9 cellular contexts compared by ENCODE assay signal in the genomic region with DNA sequence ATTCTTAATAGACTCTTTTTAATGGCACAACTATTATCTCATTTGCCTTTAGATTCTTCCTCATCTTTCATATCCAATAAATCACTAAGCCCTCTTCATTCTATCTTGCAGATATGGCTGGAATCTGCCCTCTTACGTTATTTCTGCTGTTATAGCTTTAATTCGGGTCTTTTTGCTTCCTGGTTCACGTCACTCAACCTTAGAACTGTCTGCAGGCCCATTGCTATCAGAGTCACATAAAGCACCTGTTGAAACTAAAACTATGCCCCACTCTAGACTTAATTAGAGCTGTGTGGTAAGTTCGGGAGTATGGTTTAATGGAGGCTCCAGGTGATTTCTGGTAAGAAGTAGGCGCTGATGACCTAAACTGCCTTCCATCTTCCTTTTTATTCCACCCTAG. TPM values are rescaled to one million over a fixed set of nuclear protein-coding genes. Genes with fewer than 3 reads are reported as not detected.
DNase-seq lines count a peak whose midpoint lies in the region; ATAC-seq and TF ChIP-seq lines count a peak whose summit lies in the region.
"Had no signal": no experiment of that assay in that cellular context is flagged by ENCODE, and none has a peak within 500 bp of the region (broad histone marks: within the 10 kb centered on the region; RNA-seq: fewer than 3 reads in every experiment).

No MANE protein-coding gene starts in this region.

- TF ChIP-seq CTCF in LNCaP clone FGC (IDR thresholded peaks at IDR 0.05; ENCODE audit: control insufficient read depth, extremely low read depth, insufficient read depth) (no peak), colonic mucosa (IDR thresholded peaks at IDR 0.05) (no peak), neural cell (IDR thresholded peaks at IDR 0.05; ENCODE audit: poor library complexity, severe bottlenecking) (no peak)

- peak; percentile 49 for DNase-seq in Caki2 (ENCODE audit: low read depth)
- no peak for DNase-seq in LNCaP clone FGC (ENCODE audit: low read depth)
- DNase-seq in colonic mucosa: no peak
- DNase-seq in posterior vena cava (ENCODE audit: low spot score): no peak
- DNase-seq in AG08395 (ENCODE audit: low spot score): no peak
- DNase-seq: stimulated activated CD4-positive, alpha-beta T cell treated with anti-CD3 and anti-CD28 coated beads, Interleukin-12 subunit alpha, Interleukin-12 subunit beta, amount 100 ng/mL, for 4 hours had no signal

- no peaks in the 10 kb centered on the region for H3K9me3 ChIP-seq in colonic mucosa
- no peaks in the 10 kb centered on the region for H3K9me3 ChIP-seq in neural cell (ENCODE audit: low read length)

- H2AFZ ChIP-seq in neural cell (ENCODE audit: low read depth, low read length): peak overlapping the region; percentile 91

- no peaks in the 10 kb centered on the region for H3K36me3 ChIP-seq in colonic mucosa
- H3K36me3 ChIP-seq in neural cell (ENCODE audit: insufficient read depth, low read length): no peaks in the 10 kb centered on the region

- peaks cover 4% of the 10 kb centered on the region for H3K4me1 ChIP-seq in colonic mucosa

- no peaks in the 10 kb centered on the region for H3F3A ChIP-seq in neural cell (ENCODE audit: insufficient read depth, low read length, poor library complexity, severe bottlenecking)

- peaks cover 31% of the 10 kb centered on the region for H3K79me2 ChIP-seq in neural cell (replicated peaks; ENCODE audit: insufficient read depth, low read length)

- H3K9me2 ChIP-seq in neural cell (ENCODE audit: insufficient read depth, low read length): no peaks in the 10 kb centered on the region

- peak overlapping the region; percentile 78 for H3K4me3 ChIP-seq in LNCaP clone FGC (ENCODE audit: low read depth, low read length)
- H3K4me3 ChIP-seq in colonic mucosa: peak overlapping the region; percentile 92
- H3K4me3 ChIP-seq in neural cell (ENCODE audit: low read length): peak overlapping the region; percentile 87

- H3K9ac ChIP-seq in colonic mucosa (ENCODE audit: low read depth in 2 of 2, low read length in 2 of 2): peak overlapping the region in 1 of 2 donors; percentile 77
- H3K9ac ChIP-seq in neural cell (ENCODE audit: low read length): peak overlapping the region; percentile 80

- peak overlapping the region; percentile 62 for H3K4me2 ChIP-seq in neural cell (ENCODE audit: low read length)

- peak overlapping the region; percentile 68 for H3K27ac ChIP-seq in colonic mucosa
- no peak overlapping the region for H3K27ac ChIP-seq in neural cell (ENCODE audit: low read length)

- no peaks in the 10 kb centered on the region for H4K20me1 ChIP-seq in neural cell (ENCODE audit: insufficient read depth)

- H3K27me3 ChIP-seq in colonic mucosa (no peaks in the 10 kb centered on the region), neural cell (ENCODE audit: insufficient read depth, low read depth, low read length) (no peaks in the 10 kb centered on the region)

- TF ChIP-seq RAD21 in neural cell (conservative IDR thresholded peaks at IDR 0.05): no peak

- ATAC-seq in GM19351 (IDR thresholded peaks at IDR 0.05; ENCODE audit: unreplicated experiment) (no peak), GM21619 (IDR thresholded peaks at IDR 0.05; ENCODE audit: unreplicated experiment) (no peak)

- TF ChIP-seq EP300 in neural cell (conservative IDR thresholded peaks at IDR 0.05; ENCODE audit: poor library complexity, severe bottlenecking): no peak

- in situ Hi-C loops in Caki2 (cut with HindIII; ENCODE audit: low pct_unique_long_range_greater_than_20kb, low sequenced_read_pairs): no loop called here

- intact Hi-C loops in colonic mucosa (cut with DNase I) (no loop called here), posterior vena cava (cut with DNase I) (no loop called here)

TF ChIP-seq in neural cell, 6 proteins besides CTCF, POLR2A, EP300 and RAD21:
- TF ChIP-seq MXI1 (conservative IDR thresholded peaks at IDR 0.05; ENCODE audit: poor library complexity, severe bottlenecking) (no peak), EZH2 (IDR thresholded peaks at IDR 0.05; ENCODE audit: borderline replicate concordance, insufficient read depth, low read length, poor library complexity, severe bottlenecking) (no peak), SMC3 (conservative IDR thresholded peaks at IDR 0.05; ENCODE audit: poor library complexity) (no peak), POLR2AphosphoS5 (IDR thresholded peaks at IDR 0.05) (no peak), TAF1 (IDR thresholded peaks at IDR 0.05; ENCODE audit: low read depth) (no peak)
- TF ChIP-seq, protein P1, sequence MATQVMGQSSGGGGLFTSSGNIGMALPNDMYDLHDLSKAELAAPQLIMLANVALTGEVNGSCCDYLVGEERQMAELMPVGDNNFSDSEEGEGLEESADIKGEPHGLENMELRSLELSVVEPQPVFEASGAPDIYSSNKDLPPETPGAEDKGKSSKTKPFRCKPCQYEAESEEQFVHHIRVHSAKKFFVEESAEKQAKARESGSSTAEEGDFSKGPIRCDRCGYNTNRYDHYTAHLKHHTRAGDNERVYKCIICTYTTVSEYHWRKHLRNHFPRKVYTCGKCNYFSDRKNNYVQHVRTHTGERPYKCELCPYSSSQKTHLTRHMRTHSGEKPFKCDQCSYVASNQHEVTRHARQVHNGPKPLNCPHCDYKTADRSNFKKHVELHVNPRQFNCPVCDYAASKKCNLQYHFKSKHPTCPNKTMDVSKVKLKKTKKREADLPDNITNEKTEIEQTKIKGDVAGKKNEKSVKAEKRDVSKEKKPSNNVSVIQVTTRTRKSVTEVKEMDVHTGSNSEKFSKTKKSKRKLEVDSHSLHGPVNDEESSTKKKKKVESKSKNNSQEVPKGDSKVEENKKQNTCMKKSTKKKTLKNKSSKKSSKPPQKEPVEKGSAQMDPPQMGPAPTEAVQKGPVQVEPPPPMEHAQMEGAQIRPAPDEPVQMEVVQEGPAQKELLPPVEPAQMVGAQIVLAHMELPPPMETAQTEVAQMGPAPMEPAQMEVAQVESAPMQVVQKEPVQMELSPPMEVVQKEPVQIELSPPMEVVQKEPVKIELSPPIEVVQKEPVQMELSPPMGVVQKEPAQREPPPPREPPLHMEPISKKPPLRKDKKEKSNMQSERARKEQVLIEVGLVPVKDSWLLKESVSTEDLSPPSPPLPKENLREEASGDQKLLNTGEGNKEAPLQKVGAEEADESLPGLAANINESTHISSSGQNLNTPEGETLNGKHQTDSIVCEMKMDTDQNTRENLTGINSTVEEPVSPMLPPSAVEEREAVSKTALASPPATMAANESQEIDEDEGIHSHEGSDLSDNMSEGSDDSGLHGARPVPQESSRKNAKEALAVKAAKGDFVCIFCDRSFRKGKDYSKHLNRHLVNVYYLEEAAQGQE (IDR thresholded peaks at IDR 0.05; ENCODE audit: borderline replicate concordance): no peak

RNA-seq across cellular contexts. Expression of a gene that starts 1.0 kb away (rescaled TPM):
- 16.0 and 17.0 TPM in 2 replicates for total RNA-seq in Caki2 (2014; rRNA removed; shearing (Covaris generic); ENCODE audit: low replicate concordance)
- 10 to 100 TPM; 16.0 to 21.1 TPM for total RNA-seq in colonic mucosa
- 19.8 and 20.0 TPM in 2 replicates for polyA plus RNA-seq in neural cell
- 21.9 and 27.0 TPM in 2 replicates for polyA minus RNA-seq in neural cell
- total RNA-seq in posterior vena cava: 1 to 10 TPM; 6.5 to 8.6 TPM

RNA-seq across cellular contexts. Expression of a gene that starts 1.1 kb away (rescaled TPM):
- total RNA-seq in Caki2 (2014; rRNA removed; shearing (Covaris generic); ENCODE audit: low replicate concordance): 15.8 and 27.4 TPM in 2 replicates
- total RNA-seq in colonic mucosa (10 to 100 TPM; 12.2 to 18.5 TPM), posterior vena cava (1 to 10 TPM; 3.6 to 4.3 TPM)
- polyA plus RNA-seq in neural cell: 8.1 and 8.5 TPM in 2 replicates
- 10.0 and 12.5 TPM in 2 replicates for polyA minus RNA-seq in neural cell
